8 cellular contexts compared by ENCODE assay signal in genomic region chr5:9545959-9546851, GRCh38. TPM values are rescaled to one million over a fixed set of nuclear protein-coding genes. Genes with fewer than 3 reads are reported as not detected.
A peak's percentile ranks its signal among the peaks of the same experiment; 100 is the strongest.
DNase-seq lines count a peak whose midpoint lies in the region; ATAC-seq lines count a peak whose summit lies in the region.

SEMA5A (minus strand) TSS chr5:9546075; CDS start chr5:9379946, 166,129 bp downstream.

- H3K4me1 Mint-ChIP-seq in activated naive CD4-positive, alpha-beta T cell treated with anti-CD3 and anti-CD28 coated beads, Interleukin-2, amount 50 U/mL, for 24 hours, result peaks cover 9% of the 10 kb centered on the region

- no peaks in the 10 kb centered on the region for H3K9me3 ChIP-seq in ES-I3 (ENCODE audit: control insufficient read depth, insufficient read depth, low read length)
- no peaks in the 10 kb centered on the region for H3K9me3 ChIP-seq in HUES6 (ENCODE audit: control insufficient read depth, insufficient read depth, low read depth, low read length)

- H3K4me3 ChIP-seq in HUES6 (ENCODE audit: low read depth, low read length), result peak within 1 kb of the TSS; percentile 88

- ATAC-seq in Right ventricle myocardium inferior, result peak; percentile 86

- intact Hi-C loops in Right ventricle myocardium inferior (cut with DNase I), result loop anchor here (2.0 to 10.0 kb wide), 3 partner anchors 77 to 257 kb away; no protein-coding TSS in a partner anchor

- H3K27ac Mint-ChIP-seq in activated naive CD4-positive, alpha-beta T cell treated with anti-CD3 and anti-CD28 coated beads, Interleukin-2, amount 50 U/mL, for 24 hours, result no peak within 1 kb of the TSS

- H3K4me1 ChIP-seq in ES-I3 (ENCODE audit: insufficient read depth, low read length) (peaks cover 4% of the 10 kb centered on the region; the same call in 1 of the 2 replicates), HUES6 (ENCODE audit: control insufficient read depth, insufficient read depth, low read length) (peaks cover 8% of the 10 kb centered on the region)

- no peaks in the 10 kb centered on the region for H3K9me3 Mint-ChIP-seq in activated naive CD4-positive, alpha-beta T cell treated with anti-CD3 and anti-CD28 coated beads, Interleukin-2, amount 50 U/mL, for 24 hours

- peak within 1 kb of the TSS; percentile 98 for H3K9ac ChIP-seq in ES-I3 (ENCODE audit: low read depth, low read length)
- H3K9ac ChIP-seq in HUES6 (ENCODE audit: low read length), result peak within 1 kb of the TSS; percentile 85

- peak within 1 kb of the TSS; percentile 51; the same call in 1 of the 2 replicates for H3K27ac ChIP-seq in HUES6 (ENCODE audit: low read depth, low read length)

- H3K36me3 ChIP-seq in ES-I3 (ENCODE audit: insufficient read depth, low read length) (peaks cover 6% of the 10 kb centered on the region), HUES6 (ENCODE audit: control insufficient read depth, insufficient read depth, low read length) (peaks cover 18% of the 10 kb centered on the region)

- H3K4me3 Mint-ChIP-seq in activated naive CD4-positive, alpha-beta T cell treated with anti-CD3 and anti-CD28 coated beads, Interleukin-2, amount 50 U/mL, for 24 hours, result peak within 1 kb of the TSS; percentile 62

- DNase-seq in Right ventricle myocardium inferior (ENCODE audit: missing footprints), result peak; percentile 81
- DNase-seq in nucleus accumbens (lab: John Stamatoyannopoulos, UW), result peak in 48 of 56 donors; percentile 16 to 82 (median 58)
- DNase-seq in NCI-H128 (lab: John Stamatoyannopoulos, UW; ENCODE audit: unreplicated experiment), result no peak
- no peak for DNase-seq in NCI-H1694 (lab: John Stamatoyannopoulos, UW)
- DNase-seq in COR-L47 (lab: John Stamatoyannopoulos, UW), result no peak

- H3K27me3 ChIP-seq in HUES6 (ENCODE audit: control insufficient read depth, insufficient read depth, low read length), result peaks cover 13% of the 10 kb centered on the region

- peaks cover 2% of the 10 kb centered on the region for H3K36me3 Mint-ChIP-seq in activated naive CD4-positive, alpha-beta T cell treated with anti-CD3 and anti-CD28 coated beads, Interleukin-2, amount 50 U/mL, for 24 hours

- H3K27me3 Mint-ChIP-seq in activated naive CD4-positive, alpha-beta T cell treated with anti-CD3 and anti-CD28 coated beads, Interleukin-2, amount 50 U/mL, for 24 hours, result peaks cover 20% of the 10 kb centered on the region

RNA-seq across cellular contexts. Expression of gene SEMA5A, which starts in this region (rescaled TPM):
- 28.6 TPM for total RNA-seq in Right ventricle myocardium inferior

Comparison
In these comparisons a context has a peak if more than half of its experiments do, and no peak if none do; other contexts are left out.
1. DNase-seq: peak in Right ventricle myocardium inferior (single experiment) and nucleus accumbens (48 of 56); none in NCI-H128 (single experiment), NCI-H1694 (single experiment) and COR-L47 (single experiment).